Comparison of ENCODE assay signal across 1 cellular context in the genomic region with DNA sequence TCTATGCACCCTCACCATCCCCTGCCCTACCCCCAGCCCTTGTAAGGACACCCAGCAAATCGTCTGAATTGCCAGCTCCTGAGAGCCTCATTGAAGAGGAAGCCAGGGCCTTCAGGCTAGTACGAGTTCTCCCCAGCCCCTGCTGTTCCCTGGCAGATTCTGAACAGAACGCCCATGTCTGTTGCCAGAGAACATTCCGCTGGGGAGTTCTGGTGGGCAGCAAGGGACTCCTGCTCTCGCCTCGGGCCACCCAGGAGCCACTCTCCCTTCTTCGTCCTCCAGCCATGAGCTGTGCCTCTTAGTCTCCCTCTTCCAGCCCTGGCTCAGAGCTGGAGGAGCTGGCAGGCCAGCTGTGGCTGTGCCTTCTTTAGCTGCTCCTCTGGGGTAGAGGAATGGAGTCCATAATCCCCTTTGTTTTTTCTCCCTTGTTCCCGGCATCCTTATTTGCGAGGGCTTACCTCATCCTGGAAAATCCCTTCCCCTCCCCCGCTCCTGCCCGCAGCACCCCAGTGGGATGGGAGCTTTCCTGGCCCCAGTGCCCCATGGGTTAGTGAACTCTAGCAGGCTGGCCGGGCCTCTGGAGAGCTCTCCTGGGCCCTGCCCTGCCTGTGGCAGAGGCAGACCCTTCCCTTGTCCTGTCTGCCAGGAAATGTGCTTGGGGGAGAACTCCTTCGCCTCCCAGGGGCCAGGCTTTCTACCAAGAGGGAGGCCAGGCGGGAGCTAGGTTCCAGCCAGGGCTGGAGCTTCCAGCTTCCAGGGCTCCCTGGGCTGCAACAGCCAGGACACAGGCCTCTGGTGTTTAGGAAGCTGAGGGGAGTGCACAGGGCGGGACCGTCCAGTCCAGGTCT.
TF ChIP-seq lines count a peak whose summit lies in the region.

No MANE protein-coding gene starts in this region.

TF ChIP-seq in WTC11, 78 proteins besides CTCF, POLR2A, EP300 and RAD21 (continued from another document):
- TF ChIP-seq, protein P1, sequence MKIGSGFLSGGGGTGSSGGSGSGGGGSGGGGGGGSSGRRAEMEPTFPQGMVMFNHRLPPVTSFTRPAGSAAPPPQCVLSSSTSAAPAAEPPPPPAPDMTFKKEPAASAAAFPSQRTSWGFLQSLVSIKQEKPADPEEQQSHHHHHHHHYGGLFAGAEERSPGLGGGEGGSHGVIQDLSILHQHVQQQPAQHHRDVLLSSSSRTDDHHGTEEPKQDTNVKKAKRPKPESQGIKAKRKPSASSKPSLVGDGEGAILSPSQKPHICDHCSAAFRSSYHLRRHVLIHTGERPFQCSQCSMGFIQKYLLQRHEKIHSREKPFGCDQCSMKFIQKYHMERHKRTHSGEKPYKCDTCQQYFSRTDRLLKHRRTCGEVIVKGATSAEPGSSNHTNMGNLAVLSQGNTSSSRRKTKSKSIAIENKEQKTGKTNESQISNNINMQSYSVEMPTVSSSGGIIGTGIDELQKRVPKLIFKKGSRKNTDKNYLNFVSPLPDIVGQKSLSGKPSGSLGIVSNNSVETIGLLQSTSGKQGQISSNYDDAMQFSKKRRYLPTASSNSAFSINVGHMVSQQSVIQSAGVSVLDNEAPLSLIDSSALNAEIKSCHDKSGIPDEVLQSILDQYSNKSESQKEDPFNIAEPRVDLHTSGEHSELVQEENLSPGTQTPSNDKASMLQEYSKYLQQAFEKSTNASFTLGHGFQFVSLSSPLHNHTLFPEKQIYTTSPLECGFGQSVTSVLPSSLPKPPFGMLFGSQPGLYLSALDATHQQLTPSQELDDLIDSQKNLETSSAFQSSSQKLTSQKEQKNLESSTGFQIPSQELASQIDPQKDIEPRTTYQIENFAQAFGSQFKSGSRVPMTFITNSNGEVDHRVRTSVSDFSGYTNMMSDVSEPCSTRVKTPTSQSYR (CRISPR knock-in tag; IDR thresholded peaks at IDR 0.05): peak; percentile 92
